12 cellular contexts compared by ENCODE assay signal in the genomic region with DNA sequence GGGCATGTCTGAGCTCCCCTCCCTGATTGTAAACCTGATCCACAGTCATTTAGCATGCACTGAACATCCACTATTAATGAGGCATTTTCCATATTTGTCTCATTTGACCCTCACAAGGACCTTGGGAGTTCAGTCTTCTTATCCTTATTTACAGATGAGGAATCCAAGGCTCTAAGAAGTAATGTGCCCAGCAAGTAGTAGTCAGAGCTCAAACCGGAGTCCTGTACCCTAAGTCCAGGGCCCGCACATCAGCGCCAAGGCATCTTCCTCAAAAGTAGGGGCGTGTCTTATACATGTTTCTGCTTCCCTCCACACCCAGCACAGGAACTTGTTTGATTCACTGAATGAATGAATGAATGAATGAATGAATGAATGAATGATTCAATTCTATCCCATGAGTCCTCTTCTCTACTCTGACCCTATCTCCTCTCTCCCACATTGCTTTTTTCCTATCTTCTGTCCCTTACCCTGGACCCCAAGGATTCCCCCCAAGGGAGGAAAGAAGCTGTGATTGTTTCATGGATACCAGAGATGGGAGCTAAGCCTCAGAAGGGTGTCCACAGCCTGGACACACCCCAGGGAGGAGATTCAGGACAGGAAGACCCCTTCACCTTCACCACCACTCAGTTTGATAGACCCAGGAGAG. TPM values are rescaled to one million over a fixed set of nuclear protein-coding genes. Genes with fewer than 3 reads are reported as not detected.
A peak's percentile ranks its signal among the peaks of the same experiment; 100 is the strongest.
DNase-seq lines count a peak whose midpoint lies in the region; ATAC-seq, FAIRE-seq and TF ChIP-seq lines count a peak whose summit lies in the region.
"Had no signal": no experiment of that assay in that cellular context is flagged by ENCODE, and none has a peak within 500 bp of the region (broad histone marks: within the 10 kb centered on the region; RNA-seq: fewer than 3 reads in every experiment).

No MANE protein-coding gene starts in this region.

- H3K36me3 ChIP-seq in kidney (ENCODE audit: control insufficient read depth in 1 of 2, insufficient read depth in 2 of 2, low read length in 2 of 2) (no peaks in the 10 kb centered on the region), smooth muscle cell (ENCODE audit: low read depth) (no peaks in the 10 kb centered on the region)
- H3K36me3 ChIP-seq: gastrocnemius medialis had no signal

- no peak for ATAC-seq in GM18505 (IDR thresholded peaks at IDR 0.05; ENCODE audit: unreplicated experiment)
- ATAC-seq: activated T-helper 17 cell treated with anti-CD3 and anti-CD28 coated beads, Interleukin-2, amount 50 U/mL, for 72 hours had no signal

- no peak for TF ChIP-seq CTCF in RWPE1 (conservative IDR thresholded peaks at IDR 0.05; ENCODE audit: low read depth)
- no peak for TF ChIP-seq CTCF in kidney (IDR thresholded peaks at IDR 0.05; ENCODE audit: borderline replicate concordance, extremely low read depth, insufficient read depth)
- TF ChIP-seq CTCF in smooth muscle cell (IDR thresholded peaks at IDR 0.05; ENCODE audit: borderline replicate concordance, insufficient read depth, poor library complexity, severe bottlenecking): no peak

- no peaks in the 10 kb centered on the region for H3K79me2 ChIP-seq in smooth muscle cell (ENCODE audit: low read depth)

- H3K4me2 ChIP-seq in smooth muscle cell: peak overlapping the region; percentile 77

- TF ChIP-seq POLR2A in GM18505 (IDR thresholded peaks at IDR 0.05; ENCODE audit: borderline replicate concordance, extremely low read depth, insufficient read depth, insufficient read length): no peak

- H3K9ac ChIP-seq in kidney (ENCODE audit: low read length in 2 of 2) (no peak overlapping the region), smooth muscle cell (ENCODE audit: low read depth) (peak overlapping the region; percentile 68)

- peaks cover 8 to 22% of the 10 kb centered on the region in 2 donors for H3K4me1 ChIP-seq in kidney (ENCODE audit: control insufficient read depth in 1 of 2, insufficient read depth in 1 of 2, low read depth in 1 of 2, low read length in 2 of 2)
- peaks cover 20% of the 10 kb centered on the region for H3K4me1 ChIP-seq in smooth muscle cell (ENCODE audit: low read depth)

- no peak overlapping the region for H2AFZ ChIP-seq in smooth muscle cell (ENCODE audit: low read depth)

- POLR2A ChIA-PET in RWPE1 (lab: Yijun Ruan, JAX; ENCODE audit: low non-redundant PET): interaction anchor here (2.0 kb wide), 1 partner anchor 23 kb away, joined by 8 read pairs; a partner anchor contains a TSS

- H3F3A ChIP-seq in smooth muscle cell (ENCODE audit: low read depth): peaks cover 7% of the 10 kb centered on the region

- DNase-seq in DMS53 treated with DMSO at 0.1 percent for 48 hours (lab: John Stamatoyannopoulos, UW; ENCODE audit: unreplicated experiment) (peak; percentile 67), RWPE1 (ENCODE audit: low spot score) (no peak), kidney (no peak), smooth muscle cell (lab: John Stamatoyannopoulos, UW; ENCODE audit: unreplicated experiment) (no peak), NCI-H345 treated with DMSO at 0.1 percent for 48 hours (lab: John Stamatoyannopoulos, UW; ENCODE audit: unreplicated experiment) (no peak), foreskin melanocyte (no peak)
- DNase-seq: activated CD4-positive, alpha-beta T cell treated with anti-CD3 and anti-CD28 coated beads for 1 hour; NCI-H2227 treated with DMSO at 0.1 percent for 48 hours; SHP77 treated with DMSO at 0.1 percent for 48 hours had no signal

- no peaks in the 10 kb centered on the region for H3K27me3 ChIP-seq in smooth muscle cell (ENCODE audit: low read depth)
- H3K27me3 ChIP-seq: gastrocnemius medialis had no signal

- 92% methylated on average over 4 of the region's 4 CpGs for WGBS in smooth muscle cell (ENCODE audit: low lambda C conversion rate)

- H3K4me3 ChIP-seq in kidney (ENCODE audit: low read length in 2 of 2) (no peak overlapping the region), smooth muscle cell (no peak overlapping the region)
- H3K4me3 ChIP-seq: gastrocnemius medialis had no signal

- intact Hi-C loops in kidney (cut with DNase I): no loop called here

- H3K27ac ChIP-seq in RWPE1 (peak overlapping the region; percentile 82), kidney (ENCODE audit: low read depth in 2 of 2, low read length in 2 of 2) (peak overlapping the region; percentile 49 to 77), smooth muscle cell (ENCODE audit: low read depth) (peak overlapping the region; percentile 96)

- no peaks in the 10 kb centered on the region for H4K20me1 ChIP-seq in smooth muscle cell (ENCODE audit: low read depth)

- no peaks in the 10 kb centered on the region for H3K9me3 ChIP-seq in kidney (ENCODE audit: control insufficient read depth in 1 of 2, low read length in 2 of 2)
- no peaks in the 10 kb centered on the region for H3K9me3 ChIP-seq in smooth muscle cell (replicated peaks; ENCODE audit: low read depth)
- H3K9me3 ChIP-seq: gastrocnemius medialis had no signal

- FAIRE-seq in kidney (lab: Jason Lieb, UNC): no peak

- CTCF ChIA-PET in RWPE1 (lab: Yijun Ruan, JAX): interaction anchor here (1.4 to 1.5 kb wide), 2 partner anchors 20 to 42 kb away, joined by 4 to 9 read pairs; no protein-coding TSS in a partner anchor

RNA-seq across cellular contexts. Expression of a gene that starts 21.8 kb away (rescaled TPM):
- 546 TPM for total RNA-seq in kidney
- 333 TPM for polyA plus RNA-seq in kidney (ENCODE audit: insufficient read depth, low read depth, low replicate concordance)
- 694 and 929 TPM in 2 replicates for total RNA-seq in smooth muscle cell
- polyA plus RNA-seq in smooth muscle cell: 1,025 and 2,331 TPM in 2 replicates

RNA-seq across cellular contexts. Expression of a gene that starts 22.2 kb away (rescaled TPM):
- total RNA-seq in kidney: 386 TPM
- 245 TPM for polyA plus RNA-seq in kidney (ENCODE audit: insufficient read depth, low read depth, low replicate concordance)
- 477 and 663 TPM in 2 replicates for total RNA-seq in smooth muscle cell
- polyA plus RNA-seq in smooth muscle cell: 894 and 2,163 TPM in 2 replicates
